ENCODE assay signal across 17 cellular contexts in the genomic region with DNA sequence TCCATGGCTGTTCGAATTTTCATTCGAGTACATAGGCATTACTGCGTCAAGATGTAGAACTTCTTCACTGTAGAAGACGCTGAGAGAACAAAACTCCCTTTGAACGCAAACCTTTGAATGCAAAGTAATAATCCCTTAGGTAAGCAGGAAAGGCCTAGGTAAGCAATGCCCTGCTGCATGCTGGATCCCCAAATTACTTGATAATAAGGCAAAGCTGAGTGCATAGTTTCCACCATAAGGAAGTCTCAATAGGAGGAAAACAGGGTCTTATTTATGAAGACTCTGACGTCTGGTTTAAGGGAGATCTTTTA. TPM values are rescaled to one million over a fixed set of nuclear protein-coding genes. Genes with fewer than 3 reads are reported as not detected.
DNase-seq lines count a peak whose midpoint lies in the region; ATAC-seq and TF ChIP-seq lines count a peak whose summit lies in the region.
"Had no signal": no experiment of that assay in that cellular context is flagged by ENCODE, and none has a peak within 500 bp of the region (broad histone marks: within the 10 kb centered on the region; RNA-seq: fewer than 3 reads in every experiment).

No MANE protein-coding gene starts in this region.

- H3K27ac ChIP-seq in CD8-positive, alpha-beta T cell (ENCODE audit: low read depth, low read length), result no peak overlapping the region
- H3K27ac ChIP-seq: HL-60, SJSA1, thoracic aorta had no signal

- H3F3A ChIP-seq in Loucy (ENCODE audit: low read depth), result no peaks in the 10 kb centered on the region

- peak; percentile 38 for TF ChIP-seq CTCF in CD8-positive, alpha-beta T cell (IDR thresholded peaks at IDR 0.05)
- TF ChIP-seq CTCF in Loucy (conservative IDR thresholded peaks at IDR 0.05; ENCODE audit: low read length) (peak; percentile 18; the same call in 1 of the 2 replicates), chondrocyte (IDR thresholded peaks at IDR 0.05) (peak; percentile 69), osteocyte (IDR thresholded peaks at IDR 0.05) (peak; percentile 33)

- ATAC-seq in CD8-positive, alpha-beta T cell, result no peak
- ATAC-seq in HG03342 (IDR thresholded peaks at IDR 0.05; ENCODE audit: unreplicated experiment) (no peak), HG02884 (IDR thresholded peaks at IDR 0.05; ENCODE audit: unreplicated experiment) (no peak)

- H3K4me1 ChIP-seq in CD8-positive, alpha-beta T cell (ENCODE audit: insufficient read depth, low read length), result peaks cover 9% of the 10 kb centered on the region
- H3K4me1 ChIP-seq in Loucy (ENCODE audit: insufficient read depth, low read length, poor library complexity, severe bottlenecking), result no peaks in the 10 kb centered on the region
- H3K4me1 ChIP-seq: SJSA1 had no signal

- no peaks in the 10 kb centered on the region for H3K9me3 ChIP-seq in CD8-positive, alpha-beta T cell (ENCODE audit: low read length)
- no peaks in the 10 kb centered on the region for H3K9me3 ChIP-seq in Loucy (ENCODE audit: insufficient read depth, low read depth, low read length)
- H3K9me3 ChIP-seq: Caco-2, gastroesophageal sphincter, SJSA1, thoracic aorta had no signal

- H3K9me2 ChIP-seq in Loucy (replicated peaks; ENCODE audit: low read depth, low read length), result no peaks in the 10 kb centered on the region

- POLR2A ChIA-PET in CD8-positive, alpha-beta T cell (lab: Charles Lee), result interaction anchor here (0.7 to 2.0 kb wide), 3 partner anchors 118 to 132 kb away, joined by 3 to 10 read pairs (median 3); a partner anchor contains a TSS

- no peak overlapping the region for H3K9ac ChIP-seq in Loucy (ENCODE audit: low read depth, low read length, poor library complexity, severe bottlenecking)

- no peak overlapping the region for H3K4me3 ChIP-seq in CD8-positive, alpha-beta T cell (ENCODE audit: low read depth, low read length)
- no peak overlapping the region for H3K4me3 ChIP-seq in Loucy (ENCODE audit: low read length, poor library complexity, severe bottlenecking)
- H3K4me3 ChIP-seq: gastroesophageal sphincter, GM12878, GM23338, SJSA1, thoracic aorta had no signal

- H3K9me3 Mint-ChIP-seq in CD8-positive, alpha-beta T cell, result no peaks in the 10 kb centered on the region
- H3K9me3 Mint-ChIP-seq in chondrocyte (ENCODE audit: low read depth) (peaks cover 3% of the 10 kb centered on the region), osteocyte (ENCODE audit: unreplicated experiment) (no peaks in the 10 kb centered on the region)
- H3K9me3 Mint-ChIP-seq: activated T-cell treated with anti-CD3 and anti-CD28 coated beads, Interleukin-2, amount 50 U/mL, for 4 hours; GM23338; nephron; T-helper 1 cell treated with Interleukin-12 subunit alpha and Interleukin-12 subunit beta and Interleukin-4 antibody, amounts not matched to agents 30 μg/mL and 1 μg/mL, for 36 hours had no signal

- H3K79me2 ChIP-seq in Loucy (ENCODE audit: insufficient read depth, low read length), result no peaks in the 10 kb centered on the region

- no peak for DNase-seq in CD8-positive, alpha-beta T cell
- DNase-seq in chondrocyte (ENCODE audit: low spot score) (no peak), osteocyte (ENCODE audit: extremely low spot score, unreplicated experiment) (no peak), SIG-M5 (lab: John Stamatoyannopoulos, UW) (no peak)

- CTCF ChIA-PET in CD8-positive, alpha-beta T cell (lab: Charles Lee), result interaction anchor here (0.6 to 5.0 kb wide), 38 partner anchors 9 to 696 kb away, joined by 3 to 47 read pairs (median 5); a partner anchor contains a TSS

- H3K36me3 Mint-ChIP-seq in CD8-positive, alpha-beta T cell, result no peaks in the 10 kb centered on the region
- H3K36me3 Mint-ChIP-seq in chondrocyte (ENCODE audit: low read depth) (no peaks in the 10 kb centered on the region), osteocyte (ENCODE audit: unreplicated experiment) (no peaks in the 10 kb centered on the region)

- H3K36me3 ChIP-seq in CD8-positive, alpha-beta T cell (ENCODE audit: insufficient read depth, low read length), result no peaks in the 10 kb centered on the region
- H3K36me3 ChIP-seq in Loucy (ENCODE audit: insufficient read depth, low read length), result no peaks in the 10 kb centered on the region
- H3K36me3 ChIP-seq: gastroesophageal sphincter, SJSA1, thoracic aorta had no signal

- no peaks in the 10 kb centered on the region for H3K27me3 ChIP-seq in CD8-positive, alpha-beta T cell (ENCODE audit: insufficient read depth, low read length)
- no peaks in the 10 kb centered on the region for H3K27me3 ChIP-seq in Loucy (ENCODE audit: insufficient read depth, low read length, poor library complexity, severe bottlenecking)
- H3K27me3 ChIP-seq: gastroesophageal sphincter, SJSA1 had no signal

- intact Hi-C loops in CD8-positive, alpha-beta T cell (cut with DNase I, micrococcal nuclease), result loop anchor here (1.0 to 5.0 kb wide), 8 partner anchors 10 to 696 kb away; a partner anchor contains a TSS

- no peak overlapping the region for H3K4me2 ChIP-seq in Loucy (ENCODE audit: low read depth, low read length, poor library complexity, severe bottlenecking)
- H3K4me2 ChIP-seq: GM23338 had no signal

- H3K4me3 Mint-ChIP-seq in CD8-positive, alpha-beta T cell, result no peak overlapping the region
- H3K4me3 Mint-ChIP-seq in chondrocyte (ENCODE audit: unreplicated experiment), result no peak overlapping the region
- H3K4me3 Mint-ChIP-seq in osteocyte (ENCODE audit: unreplicated experiment), result no peak overlapping the region
- H3K4me3 Mint-ChIP-seq: activated T-cell treated with anti-CD3 and anti-CD28 coated beads, Interleukin-2, amount 50 U/mL, for 4 hours; GM23338; nephron; T-helper 1 cell treated with Interleukin-12 subunit alpha and Interleukin-12 subunit beta and Interleukin-4 antibody, amounts not matched to agents 30 μg/mL and 1 μg/mL, for 36 hours had no signal

- H3K27me3 Mint-ChIP-seq in CD8-positive, alpha-beta T cell (ENCODE audit: low read depth), result no peaks in the 10 kb centered on the region
- H3K27me3 Mint-ChIP-seq in chondrocyte (ENCODE audit: low read depth), result peaks cover 3% of the 10 kb centered on the region
- H3K27me3 Mint-ChIP-seq in osteocyte (ENCODE audit: unreplicated experiment), result peaks cover 18% of the 10 kb centered on the region

- no peaks in the 10 kb centered on the region for H4K20me1 ChIP-seq in Loucy (ENCODE audit: insufficient read depth, low read length, poor library complexity, severe bottlenecking)

- H3K27ac Mint-ChIP-seq in CD8-positive, alpha-beta T cell, result no peak overlapping the region
- H3K27ac Mint-ChIP-seq in chondrocyte (ENCODE audit: unreplicated experiment) (no peak overlapping the region), osteocyte (ENCODE audit: unreplicated experiment) (no peak overlapping the region)
- H3K27ac Mint-ChIP-seq: GM23338; nephron; T-helper 1 cell treated with Interleukin-12 subunit alpha and Interleukin-12 subunit beta and Interleukin-4 antibody, amounts not matched to agents 30 μg/mL and 1 μg/mL, for 36 hours had no signal

- no peak overlapping the region for H2AFZ ChIP-seq in Loucy (ENCODE audit: low read length)

- peaks cover 6% of the 10 kb centered on the region for H3K4me1 Mint-ChIP-seq in CD8-positive, alpha-beta T cell (ENCODE audit: low read depth)
- H3K4me1 Mint-ChIP-seq in chondrocyte (ENCODE audit: low read depth), result no peaks in the 10 kb centered on the region
- H3K4me1 Mint-ChIP-seq in osteocyte (ENCODE audit: unreplicated experiment), result no peaks in the 10 kb centered on the region
- H3K4me1 Mint-ChIP-seq: nephron had no signal

RNA-seq across cellular contexts. Expression of a gene that starts 10.0 kb away (rescaled TPM):
- 100 to 1,000 TPM; 155 to 161 TPM for total RNA-seq in CD8-positive, alpha-beta T cell
- total RNA-seq in chondrocyte (161 to 180 TPM (median 169 TPM) in 3 replicates), osteocyte (172 and 185 TPM in 2 replicates)

Comparison
In these comparisons a context has a peak if more than half of its experiments do, and no peak if none do; other contexts are left out.
1. CTCF ChIP-seq: peak in every context shown above with its lines; median percentile 69 in chondrocyte; 38 in CD8-positive, alpha-beta T cell; 33 in osteocyte; 18 in Loucy.